In the genomic region with DNA sequence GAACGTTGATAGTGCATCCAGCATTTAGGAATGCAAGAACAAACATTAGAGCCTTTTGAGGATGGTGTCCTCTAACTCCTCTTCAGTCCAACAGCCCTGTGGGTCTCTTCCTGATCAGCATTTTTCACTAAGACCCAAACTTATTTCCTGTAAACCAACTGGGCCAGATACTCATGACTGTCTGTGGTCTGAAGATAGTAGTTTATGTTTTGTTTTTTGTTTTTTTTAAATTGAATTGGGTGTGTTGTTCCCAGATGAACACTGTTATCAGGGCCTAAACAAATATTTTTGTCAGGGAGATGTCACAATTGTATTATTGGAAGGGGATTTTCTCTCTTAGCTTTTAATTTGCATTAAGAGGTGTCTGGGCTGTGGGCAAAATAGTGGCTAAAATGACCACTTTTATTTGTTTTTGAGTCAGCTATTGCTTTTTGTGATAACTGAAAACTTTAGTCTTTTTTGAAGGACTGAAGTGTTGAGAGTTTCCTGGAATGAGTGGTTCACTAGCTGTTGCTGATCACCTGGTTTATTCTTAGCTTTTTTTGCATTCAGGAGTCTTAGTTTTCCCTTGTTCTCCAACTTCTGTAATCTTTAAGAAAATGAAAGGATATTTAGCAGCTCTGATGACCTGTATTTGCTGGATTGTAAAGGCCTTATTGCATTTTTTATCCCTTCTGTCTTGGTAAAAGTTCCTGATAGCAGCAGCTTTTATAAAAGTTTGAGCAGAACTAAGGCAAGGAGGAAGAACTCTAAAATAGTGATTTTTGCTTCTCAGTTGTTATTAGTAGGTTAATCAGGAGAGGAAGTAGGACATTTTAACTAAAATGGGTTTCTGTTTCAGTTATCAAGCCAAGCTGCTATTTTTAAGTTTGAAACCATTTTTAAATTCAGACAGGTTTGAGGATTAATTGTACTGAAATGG, we compare ENCODE assay signal across 8 cellular contexts. TPM values are rescaled to one million over a fixed set of nuclear protein-coding genes. Genes with fewer than 3 reads are reported as not detected.
DNase-seq lines count a peak whose midpoint lies in the region; ATAC-seq, FAIRE-seq and TF ChIP-seq lines count a peak whose summit lies in the region.

No MANE protein-coding gene starts in this region.

- H3K79me2 ChIP-seq in OCI-LY7 (ENCODE audit: insufficient read depth, low read depth, low read length): peaks cover 84% of the 10 kb centered on the region; the same call in 1 of the 2 replicates

- no peak for DNase-seq in GM18507 (ENCODE audit: extremely low spot score, insufficient read length, low read depth)
- DNase-seq in OCI-LY7 (ENCODE audit: low spot score): peak; percentile 25
- DNase-seq in H7: no peak
- DNase-seq in 8988T: no peak
- no peak for DNase-seq in GF-D8 (lab: John Stamatoyannopoulos, UW)
- no peak for DNase-seq in NCI-H510A treated with DMSO at 0.1 percent for 48 hours (lab: John Stamatoyannopoulos, UW)

- no peak overlapping the region for H2AFZ ChIP-seq in OCI-LY7 (ENCODE audit: low read length)

- peak overlapping the region; percentile 58 for H3K4me2 ChIP-seq in OCI-LY7 (ENCODE audit: low read length)

- FAIRE-seq in GM18507 (lab: Jason Lieb, UNC): peak; percentile 86

- H3K36me3 ChIP-seq in OCI-LY7 (ENCODE audit: insufficient read depth, low read length) (peaks cover 5% of the 10 kb centered on the region; the same call in 1 of the 2 replicates), muscle layer of duodenum (ENCODE audit: control insufficient read depth in 1 of 2, insufficient read depth in 2 of 2, low read length in 2 of 2) (no peaks in the 10 kb centered on the region), H7 (replicated peaks; ENCODE audit: control insufficient read depth, insufficient read depth, low read length) (no peaks in the 10 kb centered on the region)

- intact Hi-C loops in OCI-LY7 (cut with micrococcal nuclease; ENCODE audit: unreplicated experiment): loop anchor here (10.0 kb wide), 3 partner anchors 930 to 1310 kb away; partner anchors contain the start of genes FBXL17 and SLC25A46

- BruUV-seq in OCI-LY7 (replicated peaks; lab: Mats Ljungman, UMichigan): no TSS peak

- peak overlapping the region; percentile 13 for H3K4me3 ChIP-seq in OCI-LY7 (ENCODE audit: low read depth, low read length, poor library complexity, severe bottlenecking)
- H3K4me3 ChIP-seq in muscle layer of duodenum (ENCODE audit: low read depth in 1 of 2, low read length in 2 of 2): no peak overlapping the region
- no peak overlapping the region for H3K4me3 ChIP-seq in H7 (ENCODE audit: insufficient read depth, low read depth, low read length)

- peak overlapping the region; percentile 35 for H3K27ac ChIP-seq in OCI-LY7 (ENCODE audit: low read depth, low read length, poor library complexity, severe bottlenecking)
- peak overlapping the region; percentile 65 for H3K27ac ChIP-seq in muscle layer of duodenum (ENCODE audit: low read length)

- H3K9me3 ChIP-seq in OCI-LY7 (ENCODE audit: low read length) (no peaks in the 10 kb centered on the region), muscle layer of duodenum (ENCODE audit: control insufficient read depth in 1 of 2, low read length in 2 of 2) (no peaks in the 10 kb centered on the region)

- peak; percentile 62 for ATAC-seq in GM21825 (IDR thresholded peaks at IDR 0.05; ENCODE audit: unreplicated experiment)

- TF ChIP-seq CTCF in OCI-LY7 (conservative IDR thresholded peaks at IDR 0.05; ENCODE audit: low read length): no peak

- no peaks in the 10 kb centered on the region for H3K9me2 ChIP-seq in OCI-LY7 (ENCODE audit: insufficient read depth, low read length)

- CTCF ChIA-PET in OCI-LY7 (lab: Charles Lee; ENCODE audit: unreplicated experiment): no interaction called here

- POLR2A ChIA-PET in OCI-LY7 (lab: Charles Lee): interaction anchor here (0.6 to 2.2 kb wide), 5 partner anchors 9 to 227 kb away, joined by 3 to 6 read pairs (median 3); no protein-coding TSS in a partner anchor

- peaks cover 21% of the 10 kb centered on the region for H4K20me1 ChIP-seq in OCI-LY7 (ENCODE audit: insufficient read depth, low read length)

- H3K4me1 ChIP-seq in OCI-LY7 (ENCODE audit: insufficient read depth, low read length, poor library complexity, severe bottlenecking): peaks cover 40% of the 10 kb centered on the region
- H3K4me1 ChIP-seq in muscle layer of duodenum (ENCODE audit: control insufficient read depth in 1 of 2, insufficient read depth in 2 of 2, low read length in 2 of 2): peaks cover 16 to 39% of the 10 kb centered on the region in 2 donors

- H3K27me3 ChIP-seq in muscle layer of duodenum (ENCODE audit: low read depth, low read length): no peaks in the 10 kb centered on the region
- H3K27me3 ChIP-seq in H7 (ENCODE audit: control insufficient read depth, insufficient read depth, low read length): no peaks in the 10 kb centered on the region

RNA-seq across cellular contexts. Expression of gene MAN2A1, which starts 5.5 kb away (rescaled TPM):
- total RNA-seq in OCI-LY7 (2014; rRNA removed; shearing (Covaris generic)): 23.0 and 32.9 TPM in 2 replicates
- 28.7 and 32.7 TPM in 2 replicates for total RNA-seq in OCI-LY7 (2022)
- 53.5 and 70.3 TPM in 2 replicates for total RNA-seq in H7 (2014; rRNA removed; shearing (Covaris generic))
